In genomic region chr11:133964946-133965632, GRCh38 we compare ENCODE assay signal across 1 cellular context.
TF ChIP-seq lines count a peak whose summit lies in the region.

No MANE protein-coding gene starts in this region.

TF ChIP-seq in IMR-90, 13 proteins besides CTCF, POLR2A, EP300 and RAD21:
- TF ChIP-seq CEBPB (IDR thresholded peaks at IDR 0.05; ENCODE audit: low read depth, low read length): peak; percentile 85
- TF ChIP-seq BHLHE40 (IDR thresholded peaks at IDR 0.05; ENCODE audit: low read depth, low read length): no peak
